In genomic region chr2:46780411-46780800, GRCh38 we compare ENCODE assay signal across 15 cellular contexts.
A peak's percentile ranks its signal among the peaks of the same experiment; 100 is the strongest.
DNase-seq lines count a peak whose midpoint lies in the region; ATAC-seq and TF ChIP-seq lines count a peak whose summit lies in the region.
"Had no signal": no experiment of that assay in that cellular context is flagged by ENCODE, and none has a peak within 500 bp of the region (broad histone marks: within the 10 kb centered on the region; RNA-seq: fewer than 3 reads in every experiment).

No MANE protein-coding gene starts in this region.

- H3K9me2 ChIP-seq in GM23248 (ENCODE audit: insufficient read depth), result no peaks in the 10 kb centered on the region

- H3K4me1 Mint-ChIP-seq in MCF 10A (ENCODE audit: insufficient read depth, unreplicated experiment), result peaks cover 14% of the 10 kb centered on the region
- H3K4me1 Mint-ChIP-seq: memory B cell had no signal

- no peak overlapping the region for H3K4me3 Mint-ChIP-seq in MCF 10A (ENCODE audit: unreplicated experiment)
- H3K4me3 Mint-ChIP-seq: memory B cell; T-helper 2 cell treated with Interferon-gamma antibody and Interleukin-4, amounts not matched to agents 5 μg/mL and 100 μg/mL, for 36 hours had no signal

- 30 to 34% methylated on average over 5 of the region's 5 CpGs for WGBS in GM23248 (ENCODE audit: low coverage in 1 of 2, low lambda C conversion rate in 2 of 2, missing lambda C conversion rate in 2 of 2), 2 experiments
- WGBS in right cardiac atrium, result 36% methylated on average over 5 of the region's 5 CpGs
- WGBS in stomach, 5 donors, result 48 to 56% (median 52%) methylated on average over 5 of the region's 5 CpGs

- in situ Hi-C loops in GM23248 (cut with MboI), result no loop called here

- POLR2A ChIA-PET in MCF 10A (lab: Yijun Ruan, JAX), result interaction anchor here (1.5 kb wide), 1 partner anchor 11 kb away, joined by 7 read pairs; no protein-coding TSS in a partner anchor

- no peak overlapping the region for H2AFZ ChIP-seq in GM23248

- H3K9me3 Mint-ChIP-seq in MCF 10A (ENCODE audit: unreplicated experiment), result peaks cover under 1% of the 10 kb centered on the region
- H3K9me3 Mint-ChIP-seq: T-helper 2 cell treated with Interferon-gamma antibody and Interleukin-4, amounts not matched to agents 5 μg/mL and 100 μg/mL, for 36 hours had no signal

- TF ChIP-seq EP300 in stomach (IDR thresholded peaks at IDR 0.05), result no peak

- no peak overlapping the region for H3K27ac Mint-ChIP-seq in MCF 10A (ENCODE audit: low read depth, unreplicated experiment)
- H3K27ac Mint-ChIP-seq: memory B cell; T-helper 2 cell treated with Interferon-gamma antibody and Interleukin-4, amounts not matched to agents 5 μg/mL and 100 μg/mL, for 36 hours had no signal

- no peaks in the 10 kb centered on the region for H3K27me3 Mint-ChIP-seq in MCF 10A (ENCODE audit: insufficient read depth, unreplicated experiment)

- peak overlapping the region; percentile 11; the same call in 1 of the 2 replicates for H3K9ac ChIP-seq in GM23248
- H3K9ac ChIP-seq: BLaER1 treated with 17β-estradiol and CSF1 and Interleukin-3, amounts not matched to agents 10 nM and 100 nM had no signal

- H3K27ac ChIP-seq in GM23248 (peak overlapping the region; percentile 50), right cardiac atrium (ENCODE audit: low read length) (peak overlapping the region; percentile 83), stomach (peak overlapping the region in 4 of 5 donors; percentile 13 to 56 (median 36))
- H3K27ac ChIP-seq: BLaER1 treated with 17β-estradiol and CSF1 and Interleukin-3, amounts not matched to agents 10 nM and 100 nM; colonic mucosa had no signal

- DNase-seq in GM23248 (peak; percentile 56), MCF 10A (ENCODE audit: unreplicated experiment) (peak; percentile 42), right cardiac atrium (peak; percentile 51 to 86 (median 77)), stomach (no peak), mucosa of gallbladder (ENCODE audit: low spot score) (no peak), H7 (no peak)
- DNase-seq: colonic mucosa; NCI-H2107; stimulated activated CD4-positive, alpha-beta T cell treated with anti-CD3 and anti-CD28 coated beads, Interleukin-12 subunit alpha, Interleukin-12 subunit beta, amount 100 ng/mL, for 4 hours had no signal

- peak; percentile 64 to 74 for ATAC-seq in right cardiac atrium
- no peak for ATAC-seq in HG03439 (IDR thresholded peaks at IDR 0.05; ENCODE audit: unreplicated experiment)
- ATAC-seq in GM19397 (IDR thresholded peaks at IDR 0.05; ENCODE audit: unreplicated experiment), result no peak

- H3K36me3 Mint-ChIP-seq in MCF 10A (ENCODE audit: insufficient read depth, unreplicated experiment), result no peaks in the 10 kb centered on the region

- H3K4me3 ChIP-seq in GM23248 (no peak overlapping the region), right cardiac atrium (ENCODE audit: low read length) (no peak overlapping the region), stomach (no peak overlapping the region), H7 (ENCODE audit: insufficient read depth, low read depth, low read length) (no peak overlapping the region)
- H3K4me3 ChIP-seq: BLaER1 treated with 17β-estradiol and CSF1 and Interleukin-3, amounts not matched to agents 10 nM and 100 nM; colonic mucosa; GM12878 had no signal

- H3K4me1 ChIP-seq in GM23248 (ENCODE audit: insufficient read depth), result peaks cover 56% of the 10 kb centered on the region
- peaks cover 25% of the 10 kb centered on the region for H3K4me1 ChIP-seq in right cardiac atrium (ENCODE audit: control insufficient read depth, insufficient read depth, low read length)
- peaks cover 0 to 26% (median 14%) of the 10 kb centered on the region in 4 donors for H3K4me1 ChIP-seq in stomach
- H3K4me1 ChIP-seq: colonic mucosa had no signal

- H3K36me3 ChIP-seq in GM23248 (ENCODE audit: low read depth) (no peaks in the 10 kb centered on the region), stomach (no peaks in the 10 kb centered on the region), H7 (replicated peaks; ENCODE audit: control insufficient read depth, insufficient read depth, low read length) (no peaks in the 10 kb centered on the region)
- H3K36me3 ChIP-seq: BLaER1 treated with 17β-estradiol and CSF1 and Interleukin-3, amounts not matched to agents 10 nM and 100 nM; colonic mucosa had no signal

- peaks cover 3% of the 10 kb centered on the region; the same call in 1 of the 2 replicates for H3K79me2 ChIP-seq in GM23248 (ENCODE audit: insufficient read depth)

- H3K27me3 ChIP-seq in GM23248 (replicated peaks; ENCODE audit: insufficient read depth) (no peaks in the 10 kb centered on the region), right cardiac atrium (ENCODE audit: control insufficient read depth, insufficient read depth) (no peaks in the 10 kb centered on the region), stomach (no peaks in the 10 kb centered on the region), H7 (ENCODE audit: control insufficient read depth, insufficient read depth, low read length) (no peaks in the 10 kb centered on the region)
- H3K27me3 ChIP-seq: BLaER1 treated with 17β-estradiol and CSF1 and Interleukin-3, amounts not matched to agents 10 nM and 100 nM; colonic mucosa had no signal

- BruUV-seq in MCF 10A (replicated peaks; lab: Mats Ljungman, UMichigan), result no TSS peak

- no peaks in the 10 kb centered on the region for H4K20me1 ChIP-seq in GM23248 (ENCODE audit: insufficient read depth)
- H4K20me1 ChIP-seq: BLaER1 treated with 17β-estradiol and CSF1 and Interleukin-3, amounts not matched to agents 10 nM and 100 nM had no signal

- peaks cover 80% of the 10 kb centered on the region for H3F3A ChIP-seq in GM23248 (ENCODE audit: insufficient read depth)

- H3K9me3 ChIP-seq in GM23248 (ENCODE audit: low read depth) (no peaks in the 10 kb centered on the region), right cardiac atrium (ENCODE audit: control insufficient read depth, low read length) (no peaks in the 10 kb centered on the region), stomach (no peaks in the 10 kb centered on the region)
- H3K9me3 ChIP-seq: colonic mucosa had no signal

- no peak for TF ChIP-seq POLR2A in stomach (IDR thresholded peaks at IDR 0.05)

- CTCF ChIA-PET in MCF 10A (lab: Yijun Ruan, JAX), result interaction anchor here (0.7 to 1.0 kb wide), 3 partner anchors 36 to 101 kb away, joined by 3 to 4 read pairs (median 3); no protein-coding TSS in a partner anchor

- H3K4me2 ChIP-seq in GM23248 (ENCODE audit: unreplicated experiment), result no peak overlapping the region

- TF ChIP-seq CTCF in MCF 10A (IDR thresholded peaks at IDR 0.05; ENCODE audit: unreplicated experiment) (no peak), stomach (IDR thresholded peaks at IDR 0.05) (no peak)

- intact Hi-C loops in MCF 10A (cut with micrococcal nuclease) (no loop called here), right cardiac atrium (cut with DNase I) (no loop called here), stomach (cut with DNase I; ENCODE audit: low total_unique reads) (no loop called here)

Comparison
In these comparisons a context has a peak if more than half of its experiments do, and no peak if none do; other contexts are left out.
1. DNase-seq: peak in GM23248 (single experiment), MCF 10A (single experiment) and right cardiac atrium (3 of 3); none in stomach (single experiment), mucosa of gallbladder (single experiment) and H7 (single experiment).
2. ATAC-seq: peak in right cardiac atrium (2 of 2); none in HG03439 (single experiment) and GM19397 (single experiment).
3. Peak in every context shown above with its lines, with median percentiles within 50 percentile points of each other: H3K27ac ChIP-seq.